Comparison of ENCODE assay signal across 10 cellular contexts in the genomic region with DNA sequence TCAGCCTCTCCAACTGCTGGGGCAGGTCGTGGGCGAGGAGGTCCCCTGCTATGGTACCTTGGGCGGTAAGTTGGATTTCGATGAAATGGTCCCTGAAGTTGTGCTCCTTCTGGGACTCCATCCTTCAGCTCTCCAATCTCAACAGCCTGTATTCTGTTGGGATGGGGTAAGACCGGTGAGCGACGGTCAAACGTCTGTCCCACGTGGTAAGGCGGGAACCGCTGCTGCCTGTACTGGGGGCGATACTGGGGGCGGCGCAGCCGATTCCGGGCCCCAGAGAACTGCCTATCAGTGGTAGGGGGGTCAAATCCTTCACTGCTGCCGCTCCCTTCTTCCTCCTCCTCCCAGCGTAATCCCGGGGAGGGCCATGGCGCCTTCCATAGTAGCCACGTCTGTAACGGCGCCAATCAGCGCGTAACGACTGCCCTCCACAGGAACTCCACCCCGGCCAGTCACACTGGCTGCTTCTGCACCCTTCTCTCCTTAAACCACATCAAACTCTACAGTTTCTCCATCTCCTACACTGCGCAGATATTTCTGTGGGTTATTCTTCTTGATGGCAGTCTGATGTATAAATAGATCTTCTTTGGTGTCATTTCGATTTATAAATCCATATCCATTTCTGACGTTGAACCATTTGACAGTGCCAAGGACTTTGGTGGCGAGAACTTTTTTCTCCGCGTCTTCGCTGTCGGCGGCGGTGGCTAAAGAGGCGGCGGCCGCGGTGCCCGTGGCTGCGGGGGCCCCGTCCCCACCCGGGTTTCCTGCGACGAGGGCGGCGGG. TPM values are rescaled to one million over a fixed set of nuclear protein-coding genes. Genes with fewer than 3 reads are reported as not detected.
DNase-seq lines count a peak whose midpoint lies in the region; ATAC-seq, FAIRE-seq and TF ChIP-seq lines count a peak whose summit lies in the region.
"Had no signal": no experiment of that assay in that cellular context is flagged by ENCODE, and none has a peak within 500 bp of the region (broad histone marks: within the 10 kb centered on the region; RNA-seq: fewer than 3 reads in every experiment).

No MANE protein-coding gene starts in this region.

- TF ChIP-seq RAD21 in neural cell (conservative IDR thresholded peaks at IDR 0.05), result no peak

- no peak for TF ChIP-seq CTCF in AG04449 (IDR thresholded peaks at IDR 0.05; ENCODE audit: insufficient read depth, low read length, missing control alignments)
- no peak for TF ChIP-seq CTCF in HEK293 (tag by site-specific recombination; IDR thresholded peaks at IDR 0.05)
- TF ChIP-seq CTCF in endothelial cell of umbilical vein (IDR thresholded peaks at IDR 0.05; ENCODE audit: extremely low read depth in 1 of 2, insufficient read depth in 1 of 2, low read depth in 1 of 2, low read length in 2 of 2), result no peak
- TF ChIP-seq CTCF in neural cell (IDR thresholded peaks at IDR 0.05; ENCODE audit: poor library complexity, severe bottlenecking), result no peak

- H3K27me3 ChIP-seq in endothelial cell of umbilical vein (ENCODE audit: control insufficient read depth in 2 of 2, insufficient read depth in 2 of 2, low read length in 2 of 2) (peaks cover 9 to 12% of the 10 kb centered on the region in 2 experiments), neural cell (ENCODE audit: insufficient read depth, low read depth, low read length) (peaks cover 20% of the 10 kb centered on the region)

- no peak for TF ChIP-seq EP300 in neural cell (conservative IDR thresholded peaks at IDR 0.05; ENCODE audit: poor library complexity, severe bottlenecking)

- H3F3A ChIP-seq in neural cell (ENCODE audit: insufficient read depth, low read length, poor library complexity, severe bottlenecking), result no peaks in the 10 kb centered on the region

- CTCF ChIA-PET in AG04449 (lab: Yijun Ruan, JAX) (no interaction called here), HEK293 (lab: Yijun Ruan, JAX) (no interaction called here), endothelial cell of umbilical vein (lab: Charles Lee) (no interaction called here)

- intact Hi-C loops in endothelial cell of umbilical vein (cut with micrococcal nuclease), result no loop called here

- H3K9me2 ChIP-seq in neural cell (ENCODE audit: insufficient read depth, low read length), result no peaks in the 10 kb centered on the region

- dilution Hi-C loops in endothelial cell of umbilical vein (cut with MboI; ENCODE audit: extremely low pct_ligation_motif_present, low sequenced_read_pairs), result no loop called here

- no peak for ATAC-seq in HG03354 (IDR thresholded peaks at IDR 0.05; ENCODE audit: poor library complexity, severe bottlenecking, unreplicated experiment)

- H3K27ac ChIP-seq in HEK293 (ENCODE audit: extremely low read depth, low read depth, low read length) (no peak overlapping the region), endothelial cell of umbilical vein (ENCODE audit: insufficient read depth, low read depth, low read length) (no peak overlapping the region), neural cell (ENCODE audit: low read length) (no peak overlapping the region), caudate nucleus (ENCODE audit: low read depth, low read length) (no peak overlapping the region)

- no peak for DNase-seq in AG04449 (ENCODE audit: low read depth, low spot score)
- DNase-seq in endothelial cell of umbilical vein (ENCODE audit: low read depth, low spot score), result no peak
- DNase-seq in caudate nucleus (lab: John Stamatoyannopoulos, UW), result no peak
- DNase-seq in stimulated activated naive CD4-positive, alpha-beta T cell (lab: John Stamatoyannopoulos, UW), result no peak
- DNase-seq in cerebellum (ENCODE audit: low spot score), result no peak

- H3K36me3 ChIP-seq in HEK293 (ENCODE audit: control insufficient read depth in 2 of 2, insufficient read depth in 1 of 2, low read length in 2 of 2) (no peaks in the 10 kb centered on the region), endothelial cell of umbilical vein (ENCODE audit: control insufficient read depth in 2 of 2, extremely low read depth in 1 of 2, insufficient read depth in 2 of 2, low read length in 2 of 2) (no peaks in the 10 kb centered on the region), neural cell (ENCODE audit: insufficient read depth, low read length) (no peaks in the 10 kb centered on the region)

- H3K4me2 ChIP-seq in endothelial cell of umbilical vein (ENCODE audit: insufficient read depth, low read length), result no peak overlapping the region
- H3K4me2 ChIP-seq in neural cell (ENCODE audit: low read length), result no peak overlapping the region

- peak overlapping the region; percentile 15; the same call in 1 of the 2 replicates for H3K4me3 ChIP-seq in AG04449 (ENCODE audit: low read depth, low read length)
- peak overlapping the region; percentile 20; the same call in 1 of the 2 replicates for H3K4me3 ChIP-seq in HEK293 (ENCODE audit: low read depth, low read length)
- H3K4me3 ChIP-seq in endothelial cell of umbilical vein (replicated peaks in 1 of 3; ENCODE audit: insufficient read depth in 1 of 3, low read depth in 1 of 3, low read length in 3 of 3), result no peak overlapping the region
- peak overlapping the region; percentile 59 for H3K4me3 ChIP-seq in neural cell (ENCODE audit: low read length)

- BruUV-seq in endothelial cell of umbilical vein (replicated peaks; lab: Mats Ljungman, UMichigan), result no TSS peak

- H3K79me2 ChIP-seq in endothelial cell of umbilical vein (ENCODE audit: control insufficient read depth, insufficient read depth, low read length) (no peaks in the 10 kb centered on the region), neural cell (replicated peaks; ENCODE audit: insufficient read depth, low read length) (no peaks in the 10 kb centered on the region)

- no peak for TF ChIP-seq POLR2A in endothelial cell of umbilical vein (IDR thresholded peaks at IDR 0.05; ENCODE audit: low read depth, low read length)

- H4K20me1 ChIP-seq in endothelial cell of umbilical vein (replicated peaks; ENCODE audit: control insufficient read depth, extremely low read depth, insufficient read depth, low read length) (no peaks in the 10 kb centered on the region), neural cell (ENCODE audit: insufficient read depth) (no peaks in the 10 kb centered on the region)

- H3K4me1 ChIP-seq in HEK293 (ENCODE audit: control insufficient read depth, insufficient read depth, low read length) (no peaks in the 10 kb centered on the region), endothelial cell of umbilical vein (ENCODE audit: control insufficient read depth, extremely low read depth, insufficient read depth, low read length) (no peaks in the 10 kb centered on the region)

- POLR2A ChIA-PET in AG04449 (lab: Yijun Ruan, JAX) (no interaction called here), HEK293 (lab: Yijun Ruan, JAX) (no interaction called here), endothelial cell of umbilical vein (lab: Charles Lee) (no interaction called here)

- H3K9ac ChIP-seq in endothelial cell of umbilical vein (replicated peaks; ENCODE audit: extremely low read depth, insufficient read depth, low read length), result no peak overlapping the region
- no peak overlapping the region for H3K9ac ChIP-seq in neural cell (ENCODE audit: low read length)

- peak overlapping the region; percentile 20 for H2AFZ ChIP-seq in endothelial cell of umbilical vein (ENCODE audit: low read depth, low read length)
- no peak overlapping the region for H2AFZ ChIP-seq in neural cell (ENCODE audit: low read depth, low read length)

- no peak for FAIRE-seq in endothelial cell of umbilical vein (lab: Jason Lieb, UNC)

- H3K9me3 ChIP-seq in HEK293 (ENCODE audit: control insufficient read depth, insufficient read depth, low read depth, low read length) (no peaks in the 10 kb centered on the region), endothelial cell of umbilical vein (replicated peaks; ENCODE audit: control insufficient read depth, insufficient read depth, low read length) (no peaks in the 10 kb centered on the region), neural cell (ENCODE audit: low read length) (no peaks in the 10 kb centered on the region)

- H3K9me1 ChIP-seq in endothelial cell of umbilical vein (replicated peaks; ENCODE audit: control insufficient read depth, extremely low read depth, insufficient read depth, low read length), result no peaks in the 10 kb centered on the region

TF ChIP-seq in HEK293, 187 proteins besides CTCF, POLR2A, EP300 and RAD21:
- TF ChIP-seq RBAK (tag by site-specific recombination; IDR thresholded peaks at IDR 0.05), result no peak
- TF ChIP-seq ZNF184 (tag by site-specific recombination; IDR thresholded peaks at IDR 0.05), result no peak

TF ChIP-seq in endothelial cell of umbilical vein, 7 proteins besides CTCF, POLR2A, EP300 and RAD21 (continues in another document):
- no peak for TF ChIP-seq EZH2 (IDR thresholded peaks at IDR 0.05; ENCODE audit: borderline replicate concordance, low read depth, low read length, severe bottlenecking)
- TF ChIP-seq POLR2AphosphoS5 (IDR thresholded peaks at IDR 0.05; ENCODE audit: insufficient read depth, low read depth, low read length), result no peak
- TF ChIP-seq GATA2 (IDR thresholded peaks at IDR 0.05; ENCODE audit: insufficient read depth, insufficient read length, low read depth, low read length), result no peak
- TF ChIP-seq, protein P1, sequence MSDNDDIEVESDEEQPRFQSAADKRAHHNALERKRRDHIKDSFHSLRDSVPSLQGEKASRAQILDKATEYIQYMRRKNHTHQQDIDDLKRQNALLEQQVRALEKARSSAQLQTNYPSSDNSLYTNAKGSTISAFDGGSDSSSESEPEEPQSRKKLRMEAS (IDR thresholded peaks at IDR 0.05; ENCODE audit: insufficient read depth, insufficient read length), result no peak
- TF ChIP-seq MYC (IDR thresholded peaks at IDR 0.05; ENCODE audit: low read depth, low read length), result no peak

TF ChIP-seq in neural cell, 6 proteins besides CTCF, POLR2A, EP300 and RAD21 (continues in another document):
- no peak for TF ChIP-seq POLR2AphosphoS5 (IDR thresholded peaks at IDR 0.05)

RNA-seq across cellular contexts. Expression of gene AHSP, which starts 41.1 kb away (rescaled TPM):
- total RNA-seq in endothelial cell of umbilical vein, result not detected in 2 replicates
- polyA plus RNA-seq in endothelial cell of umbilical vein, result not detected in 2 replicates
- not detected in 2 replicates for polyA plus RNA-seq in endothelial cell of umbilical vein (2011; cell fraction: cytosol; rRNA removed)
- not detected in 2 replicates for polyA plus RNA-seq in endothelial cell of umbilical vein (2011; cell fraction: nucleus; rRNA removed)
- not detected in 2 replicates for polyA plus RNA-seq in endothelial cell of umbilical vein (2012)
- not detected in 2 replicates for polyA minus RNA-seq in endothelial cell of umbilical vein
- not detected for polyA minus RNA-seq in endothelial cell of umbilical vein (2011; cell fraction: cytosol; rRNA and poly(A)+ RNA removed)
- polyA minus RNA-seq in endothelial cell of umbilical vein (2011; cell fraction: nucleus; rRNA and poly(A)+ RNA removed), result not detected in 2 replicates
- polyA plus RNA-seq in neural cell, result not detected in 2 replicates
- not detected in 2 replicates for polyA minus RNA-seq in neural cell
- total RNA-seq in cerebellum, result 10.1 TPM
- total RNA-seq: activated T-helper 2 cell treated with anti-CD3 and anti-CD28 coated beads, Interferon-gamma antibody, Interleukin-2, Interleukin-4, amounts not matched to agents 10 μg/mL and 5 μg/mL and 100 μg/mL, durations not matched to agents 14 hours and 24 hours and 36 hours; HT1080 had no signal

Comparison
In these comparisons a context has a peak if more than half of its experiments do, and no peak if none do; other contexts are left out.
1. H3K4me3 ChIP-seq: peak in AG04449 (single experiment), HEK293 (single experiment) and neural cell (single experiment); none in endothelial cell of umbilical vein (0 of 3).
2. RNA of gene AHSP, which starts 41.1 kb away (total RNA-seq): 10.1 TPM in cerebellum (single experiment); not detected in endothelial cell of umbilical vein; every median in the first group is over 10 times any median in the second.